ENCODE assay signal across 8 cellular contexts in the genomic region with DNA sequence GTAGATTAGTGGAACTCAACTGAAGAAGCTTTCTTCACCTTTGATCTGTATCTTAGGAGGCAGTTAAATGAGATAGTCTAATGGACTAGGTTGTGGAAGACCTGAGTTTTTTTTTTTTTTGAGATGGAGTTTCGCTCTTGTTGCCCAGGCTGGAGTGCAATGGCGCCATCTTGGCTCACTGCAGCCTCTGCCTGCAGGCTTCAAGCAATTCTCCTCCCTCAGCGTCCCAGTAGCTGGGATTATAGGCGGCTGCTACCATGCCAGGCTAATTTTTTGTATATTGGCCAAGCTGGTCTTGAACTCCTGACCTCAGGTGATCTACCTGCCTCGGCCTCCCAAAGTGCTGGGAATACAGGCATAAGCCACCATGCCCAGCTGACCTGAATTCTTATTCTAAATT. TPM values are rescaled to one million over a fixed set of nuclear protein-coding genes. Genes with fewer than 3 reads are reported as not detected.
A peak's percentile ranks its signal among the peaks of the same experiment; 100 is the strongest.
DNase-seq lines count a peak whose midpoint lies in the region; ATAC-seq, FAIRE-seq and TF ChIP-seq lines count a peak whose summit lies in the region.
"Not testable (repeated sequence)": the region's sequence is repeated elsewhere in the genome, so short reads cannot be mapped to it uniquely, and the experiment has no call there.

No MANE protein-coding gene starts in this region.

- CTCF ChIA-PET in AG04449 (lab: Yijun Ruan, JAX) = not testable (repeated sequence)
- CTCF ChIA-PET in H1 (lab: Charles Lee; ENCODE audit: partially characterized antibody) = interaction anchor here (0.6 to 1.8 kb wide), 6 partner anchors 10 to 409 kb away, joined by 3 to 6 read pairs (median 3); no protein-coding TSS in a partner anchor

- H3K9ac ChIP-seq in H1 (replicated peaks in 1 of 4; ENCODE audit: extremely low read depth in 1 of 4, low read depth in 3 of 4, low read length in 3 of 4) = peak overlapping the region in 2 of 4 experiments; percentile 12 to 57; a peak in 2 of 7 replicates
- H3K9ac ChIP-seq in keratinocyte (ENCODE audit: control insufficient read depth, extremely low read depth, insufficient read depth, low read length) = not testable (repeated sequence)

- not testable (repeated sequence) for H3K56ac ChIP-seq in H1 (replicated peaks; ENCODE audit: insufficient read length, low read depth, low read length)

- dilution Hi-C loops in keratinocyte (cut with MboI; ENCODE audit: extremely low pct_ligation_motif_present, low sequenced_read_pairs) = not testable (repeated sequence)

- H3K79me1 ChIP-seq in H1 (ENCODE audit: low read depth, low read length) = not testable (repeated sequence)

- not testable (repeated sequence) for H2AK5ac ChIP-seq in H1 (ENCODE audit: low read depth, low read length)

- not testable (repeated sequence) for H4K91ac ChIP-seq in H1 (replicated peaks; ENCODE audit: insufficient read length, low read length)

- not testable (repeated sequence) for TF ChIP-seq EP300 in H1 (IDR thresholded peaks at IDR 0.05; ENCODE audit: borderline replicate concordance in 1 of 2, low read depth in 2 of 2, low read length in 2 of 2)

- H4K5ac ChIP-seq in H1 (ENCODE audit: insufficient read length, low read depth, low read length) = peak overlapping the region; percentile 44

- peaks cover 12% of the 10 kb centered on the region in 2 experiments for H4K20me1 ChIP-seq in H1 (replicated peaks in 1 of 2; ENCODE audit: control insufficient read depth in 1 of 2, insufficient read depth in 2 of 2, low read length in 2 of 2)
- not testable (repeated sequence) for H4K20me1 ChIP-seq in keratinocyte (ENCODE audit: control insufficient read depth, extremely low read depth, insufficient read depth, low read length)

- H2BK12ac ChIP-seq in H1 (ENCODE audit: low read depth, low read length) = not testable (repeated sequence)

- peaks cover 17 to 78% of the 10 kb centered on the region in 2 experiments for H3K79me2 ChIP-seq in H1 (ENCODE audit: control insufficient read depth in 1 of 2, insufficient read depth in 2 of 2, low read length in 2 of 2)
- H3K79me2 ChIP-seq in keratinocyte (ENCODE audit: control insufficient read depth, insufficient read depth, low read length) = peaks cover 26% of the 10 kb centered on the region

- not testable (repeated sequence) for H3K27me3 ChIP-seq in RWPE2 (ENCODE audit: insufficient read depth, poor library complexity, severe bottlenecking); H1 (replicated peaks in 1 of 4; ENCODE audit: control insufficient read depth in 3 of 4, extremely low read depth in 1 of 4, insufficient read depth in 3 of 4, low read length in 3 of 4); keratinocyte (ENCODE audit: control insufficient read depth, extremely low read depth, insufficient read depth, low read length); pancreas

- H3K4me1 Mint-ChIP-seq in activated T-helper 2 cell treated with anti-CD3 and anti-CD28 coated beads, Interferon-gamma antibody, Interleukin-2, Interleukin-4, amounts not matched to agents 10 μg/mL and 5 μg/mL and 100 μg/mL, durations not matched to agents 14 hours and 24 hours and 36 hours (ENCODE audit: low read depth) = peaks cover 34% of the 10 kb centered on the region

- POLR2A ChIA-PET in AG04449 (lab: Yijun Ruan, JAX) = not testable (repeated sequence)
- POLR2A ChIA-PET in H1 (lab: Charles Lee; ENCODE audit: partially characterized antibody) = interaction anchor here (0.7 to 5.9 kb wide), 4 partner anchors 9 to 27 kb away, joined by 3 to 58 read pairs (median 20); no protein-coding TSS in a partner anchor

- H3K27me3 Mint-ChIP-seq in activated T-helper 2 cell treated with anti-CD3 and anti-CD28 coated beads, Interferon-gamma antibody, Interleukin-2, Interleukin-4, amounts not matched to agents 10 μg/mL and 5 μg/mL and 100 μg/mL, durations not matched to agents 14 hours and 24 hours and 36 hours (ENCODE audit: low read depth) = not testable (repeated sequence)

- not testable (repeated sequence) for H3K23ac ChIP-seq in H1 (ENCODE audit: insufficient read length)

- intact Hi-C loops in activated T-helper 2 cell treated with anti-CD3 and anti-CD28 coated beads, Interferon-gamma antibody, Interleukin-2, Interleukin-4, amounts not matched to agents 10 μg/mL and 5 μg/mL and 100 μg/mL, durations not matched to agents 14 hours and 24 hours and 36 hours (cut with micrococcal nuclease) = loop anchor here (5.0 to 10.0 kb wide), 6 partner anchors 86 to 1849 kb away; a partner anchor contains a TSS
- intact Hi-C loops in pancreas (cut with DNase I) = not testable (repeated sequence)

- H3K23me2 ChIP-seq in H1 (ENCODE audit: low read depth, low read length) = peaks cover 16% of the 10 kb centered on the region

- not testable (repeated sequence) for TF ChIP-seq POLR2A in H1 (IDR thresholded peaks at IDR 0.05; ENCODE audit: control extremely low read depth in 1 of 2, low read depth in 2 of 2, low read length in 2 of 2)

- not testable (repeated sequence) for H2AFZ ChIP-seq in H1 (ENCODE audit: low read length)
- peak overlapping the region; percentile 63 for H2AFZ ChIP-seq in keratinocyte (ENCODE audit: control insufficient read depth, low read length)

- not testable (repeated sequence) for H3K9me1 ChIP-seq in keratinocyte (ENCODE audit: control insufficient read depth, extremely low read depth, insufficient read depth, low read length)

- ATAC-seq in RWPE2 (ENCODE audit: low read depth); pancreas: not testable (repeated sequence)

- not testable (repeated sequence) for DNase-seq in AG04449 (ENCODE audit: low read depth, low spot score); RWPE2 (ENCODE audit: low spot score); activated T-helper 2 cell treated with anti-CD3 and anti-CD28 coated beads, Interferon-gamma antibody, Interleukin-2, Interleukin-4, amounts not matched to agents 10 μg/mL and 5 μg/mL and 100 μg/mL, durations not matched to agents 14 hours and 24 hours and 36 hours (ENCODE audit: low spot score); H1 (ENCODE audit: low read depth in 1 of 2, low spot score in 2 of 2); keratinocyte (ENCODE audit: low read depth, low spot score)
- DNase-seq in NCI-H1105 treated with DMSO at 0.1 percent for 48 hours (lab: John Stamatoyannopoulos, UW) = peak; percentile 26
- peak in 1 of 6 donors; percentile 19 for DNase-seq in pancreas

- not testable (repeated sequence) for H2BK5ac ChIP-seq in H1 (ENCODE audit: low read depth, low read length)

- not testable (repeated sequence) for H3K4me1 ChIP-seq in RWPE2 (ENCODE audit: insufficient read depth, poor library complexity, severe bottlenecking); H1 (replicated peaks in 1 of 4; ENCODE audit: control insufficient read depth in 3 of 4, insufficient read depth in 4 of 4, low read length in 3 of 4)
- peaks cover 18% of the 10 kb centered on the region for H3K4me1 ChIP-seq in keratinocyte (ENCODE audit: control insufficient read depth, extremely low read depth, insufficient read depth, low read length)
- peaks cover 0 to 19% (median 14%) of the 10 kb centered on the region in 3 donors for H3K4me1 ChIP-seq in pancreas

- FAIRE-seq in H1 (lab: Jason Lieb, UNC); keratinocyte (lab: Jason Lieb, UNC); pancreas (lab: Jason Lieb, UNC): not testable (repeated sequence)

- peak in 1 of 2 experiments; percentile 9; a peak in 1 of 4 replicates for TF ChIP-seq RAD21 in H1 (IDR thresholded peaks at IDR 0.05 in 1 of 2, conservative IDR thresholded peaks at IDR 0.05 in 1 of 2; ENCODE audit: low read depth in 2 of 2, low read length in 2 of 2)

- not testable (repeated sequence) for H3K18ac ChIP-seq in H1 (ENCODE audit: extremely low read depth, low read length)

- not testable (repeated sequence) for H2BK20ac ChIP-seq in H1 (ENCODE audit: low read length)

- 23% methylated on average over 5 of the region's 5 CpGs; no CpG with 5 or more reads in 1 of the 2 experiments for WGBS in H1 (ENCODE audit: extremely low coverage in 1 of 2, insufficient coverage in 1 of 2, insufficient read length in 1 of 2, insufficient replicate concordance in 2 of 2, low coverage in 1 of 2, low lambda C conversion rate in 2 of 2, missing lambda C conversion rate in 1 of 2), 2 experiments
- WGBS in pancreas, 2 donors = 30 to 51% methylated on average over 5 of the region's 5 CpGs

- H3K9me3 ChIP-seq in RWPE2 (ENCODE audit: severe bottlenecking); H1 (ENCODE audit: insufficient read depth in 2 of 2, low read depth in 1 of 2, low read length in 1 of 2); keratinocyte (ENCODE audit: control insufficient read depth, low read depth, low read length); pancreas: not testable (repeated sequence)

- H3K27ac ChIP-seq in RWPE2 (ENCODE audit: poor library complexity, severe bottlenecking); H1 (ENCODE audit: low read depth, low read length); keratinocyte (ENCODE audit: control insufficient read depth, insufficient read depth, low read length); pancreas: not testable (repeated sequence)

- H3K4me3 ChIP-seq in AG04449 (ENCODE audit: low read depth, low read length) (peak overlapping the region; percentile 7), RWPE2 (ENCODE audit: severe bottlenecking) (peak overlapping the region; percentile 58), H1 (ENCODE audit: extremely low read depth in 1 of 4, insufficient read depth in 2 of 4, low read depth in 3 of 4, low read length in 4 of 4) (peak overlapping the region; percentile 59 to 96 (median 84)), keratinocyte (ENCODE audit: control insufficient read depth in 2 of 3, extremely low read depth in 1 of 3, insufficient read depth in 2 of 3, low read depth in 1 of 3, low read length in 3 of 3) (peak overlapping the region in 2 of 3 experiments; percentile 81 to 83), pancreas (peak overlapping the region in 3 of 4 donors; percentile 84 to 98 (median 96))

- TF ChIP-seq CTCF in AG04449 (IDR thresholded peaks at IDR 0.05; ENCODE audit: insufficient read depth, low read length, missing control alignments); RWPE2 (IDR thresholded peaks at IDR 0.05; ENCODE audit: poor library complexity, severe bottlenecking); H1 (IDR thresholded peaks at IDR 0.05; ENCODE audit: control extremely low read depth in 1 of 3, insufficient read depth in 1 of 3, low read depth in 1 of 3, low read length in 3 of 3); keratinocyte (optimal IDR thresholded peaks at IDR 0.05 in 1 of 3, IDR thresholded peaks at IDR 0.05 in 1 of 3, conservative IDR thresholded peaks at IDR 0.05 in 1 of 3; ENCODE audit: extremely low read depth in 1 of 3, insufficient read depth in 2 of 3, low read length in 3 of 3); pancreas (IDR thresholded peaks at IDR 0.05): not testable (repeated sequence)
- peak; percentile 10 for TF ChIP-seq CTCF in GM12873 (IDR thresholded peaks at IDR 0.05; ENCODE audit: insufficient read depth, low read depth, low read length, missing control alignments)

- not testable (repeated sequence) for H3K27ac Mint-ChIP-seq in activated T-helper 2 cell treated with anti-CD3 and anti-CD28 coated beads, Interferon-gamma antibody, Interleukin-2, Interleukin-4, amounts not matched to agents 10 μg/mL and 5 μg/mL and 100 μg/mL, durations not matched to agents 14 hours and 24 hours and 36 hours

- H2BK120ac ChIP-seq in H1 (replicated peaks; ENCODE audit: low read depth, low read length) = not testable (repeated sequence)

- peak overlapping the region; percentile 90 for H3K4me3 Mint-ChIP-seq in activated T-helper 2 cell treated with anti-CD3 and anti-CD28 coated beads, Interferon-gamma antibody, Interleukin-2, Interleukin-4, amounts not matched to agents 10 μg/mL and 5 μg/mL and 100 μg/mL, durations not matched to agents 14 hours and 24 hours and 36 hours (ENCODE audit: low read depth)

- H4K8ac ChIP-seq in H1 (ENCODE audit: extremely low read depth, insufficient read depth, low read length) = not testable (repeated sequence)

- H2BK15ac ChIP-seq in H1 (ENCODE audit: low read length) = not testable (repeated sequence)

- not testable (repeated sequence) for H3K14ac ChIP-seq in H1 (ENCODE audit: insufficient read length)

- peak overlapping the region; percentile 91 to 92 for H3K4me2 ChIP-seq in H1 (ENCODE audit: insufficient read depth in 1 of 2, low read depth in 2 of 2, low read length in 2 of 2)
- H3K4me2 ChIP-seq in keratinocyte (ENCODE audit: control insufficient read depth, extremely low read depth, insufficient read depth, low read depth, low read length) = peak overlapping the region; percentile 75

- peaks cover 44% of the 10 kb centered on the region for H3K36me3 Mint-ChIP-seq in activated T-helper 2 cell treated with anti-CD3 and anti-CD28 coated beads, Interferon-gamma antibody, Interleukin-2, Interleukin-4, amounts not matched to agents 10 μg/mL and 5 μg/mL and 100 μg/mL, durations not matched to agents 14 hours and 24 hours and 36 hours (ENCODE audit: low read depth)

- not testable (repeated sequence) for H3K4ac ChIP-seq in H1 (replicated peaks; ENCODE audit: insufficient read length, low read depth, low read length)

- H3K36me3 ChIP-seq in RWPE2 (ENCODE audit: low read depth); H1 (ENCODE audit: control insufficient read depth in 2 of 4, insufficient read depth in 4 of 4, low read length in 3 of 4); keratinocyte (ENCODE audit: control insufficient read depth in 2 of 2, extremely low read depth in 1 of 2, insufficient read depth in 2 of 2, low read length in 2 of 2); pancreas: not testable (repeated sequence)

- H3K9me3 Mint-ChIP-seq in activated T-helper 2 cell treated with anti-CD3 and anti-CD28 coated beads, Interferon-gamma antibody, Interleukin-2, Interleukin-4, amounts not matched to agents 10 μg/mL and 5 μg/mL and 100 μg/mL, durations not matched to agents 14 hours and 24 hours and 36 hours = peaks cover 28% of the 10 kb centered on the region

RNA-seq across cellular contexts. Expression of a gene that starts 2.0 kb away (rescaled TPM):
- total RNA-seq in activated T-helper 2 cell treated with anti-CD3 and anti-CD28 coated beads, Interferon-gamma antibody, Interleukin-2, Interleukin-4, amounts not matched to agents 10 μg/mL and 5 μg/mL and 100 μg/mL, durations not matched to agents 14 hours and 24 hours and 36 hours = 2.0 and 2.8 TPM in 2 replicates
- total RNA-seq in H1 (2021; fragmentation: NEBNext Ultra II Directional; extraction: Animal tissue kit (Norgen Biotek cat#: 25700)) = 8.0 and 8.7 TPM in 2 replicates
- polyA plus RNA-seq in H1 (2011; rRNA removed) (6.6 and 7.8 TPM in 2 replicates), keratinocyte (0.19 to 0.95 TPM (median 0.64 TPM) in 3 replicates), pancreas (1 to 10 TPM; 1.1 to 2.3 TPM)
- polyA plus RNA-seq in H1 (2011; cell fraction: cytosol; rRNA removed) = 10.4 TPM
- polyA plus RNA-seq in H1 (2011; cell fraction: nucleus; rRNA removed) = 5.7 TPM
- 5.6 to 6.8 TPM (median 6.1 TPM) in 4 replicates for polyA plus RNA-seq in H1 (2012, experiment 1 of 2)
- 1.7 TPM for polyA plus RNA-seq in H1 (2012, experiment 2 of 2)
- 7.4 TPM for polyA plus RNA-seq in H1 (2013, experiment 1 of 2)
- polyA plus RNA-seq in H1 (2013, experiment 2 of 2) = 6.5 TPM
- polyA minus RNA-seq in H1 (2011; rRNA and poly(A)+ RNA removed) = 10.8 and 13.4 TPM in 2 replicates
- polyA minus RNA-seq in H1 (2011; cell fraction: cytosol; rRNA and poly(A)+ RNA removed) = 5.1 TPM
- 23.6 TPM for polyA minus RNA-seq in H1 (2011; cell fraction: nucleus; rRNA and poly(A)+ RNA removed)
- 0.20 TPM for polyA plus RNA-seq in keratinocyte (2011; ENCODE audit: low read depth)
- 0.45 and 0.62 TPM in 2 replicates for polyA plus RNA-seq in keratinocyte (2011; cell fraction: cytosol; rRNA removed)
- 0.36 and 0.56 TPM in 2 replicates for polyA plus RNA-seq in keratinocyte (2011; cell fraction: nucleus; rRNA removed)
- 0.51 and 1.0 TPM in 2 replicates for polyA plus RNA-seq in keratinocyte (2012; ENCODE audit: low replicate concordance)
- 0.23 to 0.90 TPM (median 0.53 TPM) in 3 replicates for polyA minus RNA-seq in keratinocyte
- polyA minus RNA-seq in keratinocyte (2011; cell fraction: cytosol; rRNA and poly(A)+ RNA removed) = not detected
- 0.31 TPM in 1 of 2 replicates, not detected in the other for polyA minus RNA-seq in keratinocyte (2011; cell fraction: nucleus; rRNA and poly(A)+ RNA removed)
- 1 to 10 TPM; 1.1 to 2.4 (median 1.5) TPM for total RNA-seq in pancreas

RNA-seq across cellular contexts. Expression of a gene that starts 2.5 kb away (rescaled TPM):
- 52.8 and 54.4 TPM in 2 replicates for total RNA-seq in activated T-helper 2 cell treated with anti-CD3 and anti-CD28 coated beads, Interferon-gamma antibody, Interleukin-2, Interleukin-4, amounts not matched to agents 10 μg/mL and 5 μg/mL and 100 μg/mL, durations not matched to agents 14 hours and 24 hours and 36 hours
- 51.2 and 52.1 TPM in 2 replicates for total RNA-seq in H1 (2021; fragmentation: NEBNext Ultra II Directional; extraction: Animal tissue kit (Norgen Biotek cat#: 25700))
- polyA plus RNA-seq in H1 (2011; rRNA removed) = 7.5 and 10.9 TPM in 2 replicates
- polyA plus RNA-seq in H1 (2011; cell fraction: cytosol; rRNA removed) = 18.0 TPM
- polyA plus RNA-seq in H1 (2011; cell fraction: nucleus; rRNA removed) = 8.2 TPM
- polyA plus RNA-seq in H1 (2012, experiment 1 of 2) = 20.1 to 37.0 TPM (median 24.4 TPM) in 4 replicates
- polyA plus RNA-seq in H1 (2012, experiment 2 of 2) = 5.4 TPM
- polyA plus RNA-seq in H1 (2013, experiment 1 of 2) = 26.4 TPM
- polyA plus RNA-seq in H1 (2013, experiment 2 of 2) = 26.1 TPM
- polyA minus RNA-seq in H1 (2011; rRNA and poly(A)+ RNA removed) = 25.5 and 31.4 TPM in 2 replicates
- polyA minus RNA-seq in H1 (2011; cell fraction: cytosol; rRNA and poly(A)+ RNA removed) = 28.5 TPM
- 28.7 TPM for polyA minus RNA-seq in H1 (2011; cell fraction: nucleus; rRNA and poly(A)+ RNA removed)
- polyA plus RNA-seq in keratinocyte = 26.2 to 40.8 TPM (median 26.2 TPM) in 3 replicates
- polyA plus RNA-seq in keratinocyte (2011; ENCODE audit: low read depth) = 22.5 TPM
- polyA plus RNA-seq in keratinocyte (2011; cell fraction: cytosol; rRNA removed) = 20.0 and 40.9 TPM in 2 replicates
- 23.8 and 33.7 TPM in 2 replicates for polyA plus RNA-seq in keratinocyte (2011; cell fraction: nucleus; rRNA removed)
- 24.4 and 30.9 TPM in 2 replicates for polyA plus RNA-seq in keratinocyte (2012; ENCODE audit: low replicate concordance)
- polyA minus RNA-seq in keratinocyte = 6.8 to 37.2 TPM (median 19.4 TPM) in 3 replicates
- polyA minus RNA-seq in keratinocyte (2011; cell fraction: cytosol; rRNA and poly(A)+ RNA removed) = 32.2 TPM
- 19.0 and 33.6 TPM in 2 replicates for polyA minus RNA-seq in keratinocyte (2011; cell fraction: nucleus; rRNA and poly(A)+ RNA removed)
- total RNA-seq in pancreas = 10 to 100 TPM; 16.5 to 26.3 (median 18.4) TPM
- 10 to 100 TPM in 1 of 2 donors, 1 to 10 TPM in 1; 8.4 to 13.1 TPM for polyA plus RNA-seq in pancreas

Comparison
In these comparisons a context has a peak if more than half of its experiments do, and no peak if none do; other contexts are left out.
1. H3K4me3 ChIP-seq: peak in every context shown above with its lines; median percentile 96 in pancreas; 84 in H1; 82 in keratinocyte; 58 in RWPE2; 7 in AG04449.